Comparison of ENCODE assay signal across 9 cellular contexts in genomic region chr11:105035262-105035620, GRCh38. TPM values are rescaled to one million over a fixed set of nuclear protein-coding genes. Genes with fewer than 3 reads are reported as not detected.
A peak's percentile ranks its signal among the peaks of the same experiment; 100 is the strongest.
DNase-seq lines count a peak whose midpoint lies in the region; ATAC-seq, FAIRE-seq and TF ChIP-seq lines count a peak whose summit lies in the region.
"Had no signal": no experiment of that assay in that cellular context is flagged by ENCODE, and none has a peak within 500 bp of the region (broad histone marks: within the 10 kb centered on the region; RNA-seq: fewer than 3 reads in every experiment).

No MANE protein-coding gene starts in this region.

- TF ChIP-seq POLR2A in upper lobe of left lung (IDR thresholded peaks at IDR 0.05), result no peak
- TF ChIP-seq POLR2A in H54 (IDR thresholded peaks at IDR 0.05; ENCODE audit: low read depth, low read length), result no peak

- in situ Hi-C loops in KBM-7 (cut with MboI; ENCODE audit: low pct_unique_long_range_greater_than_20kb, low sequenced_read_pairs), result no loop called here

- peaks cover 0 to 28% (median 9%) of the 10 kb centered on the region in 9 donors for H3K36me3 ChIP-seq in heart right ventricle
- peaks cover 0 to 9% (median 8%) of the 10 kb centered on the region in 4 donors for H3K36me3 ChIP-seq in upper lobe of left lung

- peaks cover 0 to 3% (median 0%) of the 10 kb centered on the region in 3 donors for H3K9me3 Mint-ChIP-seq in IgD-negative memory B cell

- peak overlapping the region; percentile 34 to 89 (median 66) for H3K27ac ChIP-seq in heart right ventricle
- peak overlapping the region; percentile 70 for H3K27ac ChIP-seq in foreskin keratinocyte
- H3K27ac ChIP-seq in upper lobe of left lung, result peak overlapping the region; percentile 74 to 89 (median 82)

- DNase-seq in heart right ventricle, result no peak
- no peak for DNase-seq in cardiac septum (ENCODE audit: low spot score)
- no peak for DNase-seq in foreskin keratinocyte
- DNase-seq in upper lobe of left lung, result no peak
- no peak for DNase-seq in H54 (ENCODE audit: insufficient read length, low spot score)
- no peak for DNase-seq in KBM-7
- no peak for DNase-seq in NOMO-1 treated with dmso at 0.1 percent for 144 hours (lab: John Stamatoyannopoulos, UW; ENCODE audit: unreplicated experiment)

- no peaks in the 10 kb centered on the region for H3K27me3 Mint-ChIP-seq in IgD-negative memory B cell

- WGBS in heart right ventricle, 2 donors, result 55 to 63% methylated on average over 1 of the region's 1 CpG
- WGBS in upper lobe of left lung, 2 donors, result 5 to 34% methylated on average over 1 of the region's 1 CpG

- no peak for FAIRE-seq in H54 (lab: Jason Lieb, UNC)
- FAIRE-seq: G401.6 had no signal

- ATAC-seq in heart right ventricle (peak in 3 of 8 donors; percentile 19 to 33 (median 20)), foreskin keratinocyte (no peak), upper lobe of left lung (ENCODE audit: low FRiP score in 2 of 2) (peak; percentile 9 to 39)

- H3K4me1 Mint-ChIP-seq in IgD-negative memory B cell, result peaks cover 29 to 39% (median 31%) of the 10 kb centered on the region in 3 donors

- TF ChIP-seq CTCF in heart right ventricle (IDR thresholded peaks at IDR 0.05) (no peak), foreskin keratinocyte (conservative IDR thresholded peaks at IDR 0.05) (no peak), upper lobe of left lung (IDR thresholded peaks at IDR 0.05) (no peak)

- peaks cover 0 to 48% (median 6%) of the 10 kb centered on the region in 9 donors for H3K4me1 ChIP-seq in heart right ventricle
- H3K4me1 ChIP-seq in foreskin keratinocyte, result peaks cover 9% of the 10 kb centered on the region
- H3K4me1 ChIP-seq in upper lobe of left lung, result peaks cover 18 to 33% (median 28%) of the 10 kb centered on the region in 4 donors

- H3K9me3 ChIP-seq in heart right ventricle, result no peaks in the 10 kb centered on the region
- no peaks in the 10 kb centered on the region for H3K9me3 ChIP-seq in upper lobe of left lung

- H3K27ac Mint-ChIP-seq in IgD-negative memory B cell, result peak overlapping the region; percentile 57 to 98 (median 95)

- H3K4me3 ChIP-seq in heart right ventricle (peak overlapping the region in 9 of 10 donors; percentile 22 to 62 (median 54)), upper lobe of left lung (peak overlapping the region in 3 of 4 donors; percentile 38 to 58 (median 54))

- TF ChIP-seq EP300 in upper lobe of left lung (IDR thresholded peaks at IDR 0.05), result no peak

- peak overlapping the region; percentile 86 to 100 (median 96) for H3K4me3 Mint-ChIP-seq in IgD-negative memory B cell

- H3K36me3 Mint-ChIP-seq in IgD-negative memory B cell, result peaks cover 12% of the 10 kb centered on the region

- H3K27me3 ChIP-seq in heart right ventricle (no peaks in the 10 kb centered on the region), foreskin keratinocyte (no peaks in the 10 kb centered on the region), upper lobe of left lung (no peaks in the 10 kb centered on the region)

- intact Hi-C loops in heart right ventricle (cut with DNase I) (loop anchor here in 1 of 10 donors (10.0 kb wide), 1 partner anchor 70 kb away; the partner anchor contains the start of gene CASP4), cardiac septum (cut with DNase I) (no loop called here)

RNA-seq across cellular contexts. Expression of gene CASP1, which starts 0.3 kb away (rescaled TPM):
- 10 to 100 TPM in 2 of 10 donors, 1 to 10 TPM in 8; 4.3 to 35.5 (median 7.5) TPM for total RNA-seq in heart right ventricle
- polyA plus RNA-seq in heart right ventricle, result 10 to 100 TPM in 1 of 2 donors, 1 to 10 TPM in 1; 8.9 to 11.6 TPM
- total RNA-seq in cardiac septum, result 7.1 TPM
- polyA plus RNA-seq in IgD-negative memory B cell, result 75.2 TPM
- total RNA-seq in foreskin keratinocyte, result 37.0 and 47.5 TPM in 2 replicates
- polyA plus RNA-seq in foreskin keratinocyte, result 29.8 and 38.0 TPM in 2 replicates
- total RNA-seq in upper lobe of left lung, result 100 to 1,000 TPM in 1 of 6 donors, 10 to 100 TPM in 5; 25.1 to 122 (median 41.7) TPM

RNA-seq across cellular contexts. Expression of gene CARD16, which starts 9.9 kb away (rescaled TPM):
- total RNA-seq in heart right ventricle (10 to 100 TPM in 3 of 10 donors, 1 to 10 TPM in 7; 4.8 to 29.5 (median 7.0) TPM), cardiac septum (6.6 TPM), foreskin keratinocyte (11.6 and 13.1 TPM in 2 replicates), upper lobe of left lung (10 to 100 TPM in 5 of 6 donors, 1 to 10 TPM in 1; 5.2 to 79.3 (median 17.3) TPM)
- polyA plus RNA-seq in heart right ventricle (10 to 100 TPM; 16.4 to 31.7 TPM), IgD-negative memory B cell (173 TPM), foreskin keratinocyte (18.5 and 24.0 TPM in 2 replicates)

RNA-seq across cellular contexts. Expression of gene CASP5, which starts 12.3 kb away (rescaled TPM):
- total RNA-seq in heart right ventricle (under 1 TPM in 3 of 10 donors, not detected in 7; 0.18 to 0.79 (median 0.25) TPM), cardiac septum (not detected), foreskin keratinocyte (not detected in 2 replicates), upper lobe of left lung (1 to 10 TPM in 4 of 6 donors, not detected in 2; 1.0 to 4.1 (median 3.2) TPM)
- polyA plus RNA-seq in heart right ventricle (under 1 TPM in 1 of 2 donors, not detected in 1; 0.03 TPM), IgD-negative memory B cell (0.45 TPM), foreskin keratinocyte (not detected in 2 replicates)
